In genomic region chr20:62209850-62210495, GRCh38 we compare ENCODE assay signal across 1 cellular context.
TF ChIP-seq lines count a peak whose summit lies in the region.

No MANE protein-coding gene starts in this region.

TF ChIP-seq in H1, 55 proteins besides CTCF, POLR2A, EP300 and RAD21:
- no peak for TF ChIP-seq CHD1 (IDR thresholded peaks at IDR 0.05; ENCODE audit: low read depth, low read length)
TF ChIP-seq in H1: peak in this region for 0.
